ENCODE assay signal across 2 cellular contexts in the genomic region with DNA sequence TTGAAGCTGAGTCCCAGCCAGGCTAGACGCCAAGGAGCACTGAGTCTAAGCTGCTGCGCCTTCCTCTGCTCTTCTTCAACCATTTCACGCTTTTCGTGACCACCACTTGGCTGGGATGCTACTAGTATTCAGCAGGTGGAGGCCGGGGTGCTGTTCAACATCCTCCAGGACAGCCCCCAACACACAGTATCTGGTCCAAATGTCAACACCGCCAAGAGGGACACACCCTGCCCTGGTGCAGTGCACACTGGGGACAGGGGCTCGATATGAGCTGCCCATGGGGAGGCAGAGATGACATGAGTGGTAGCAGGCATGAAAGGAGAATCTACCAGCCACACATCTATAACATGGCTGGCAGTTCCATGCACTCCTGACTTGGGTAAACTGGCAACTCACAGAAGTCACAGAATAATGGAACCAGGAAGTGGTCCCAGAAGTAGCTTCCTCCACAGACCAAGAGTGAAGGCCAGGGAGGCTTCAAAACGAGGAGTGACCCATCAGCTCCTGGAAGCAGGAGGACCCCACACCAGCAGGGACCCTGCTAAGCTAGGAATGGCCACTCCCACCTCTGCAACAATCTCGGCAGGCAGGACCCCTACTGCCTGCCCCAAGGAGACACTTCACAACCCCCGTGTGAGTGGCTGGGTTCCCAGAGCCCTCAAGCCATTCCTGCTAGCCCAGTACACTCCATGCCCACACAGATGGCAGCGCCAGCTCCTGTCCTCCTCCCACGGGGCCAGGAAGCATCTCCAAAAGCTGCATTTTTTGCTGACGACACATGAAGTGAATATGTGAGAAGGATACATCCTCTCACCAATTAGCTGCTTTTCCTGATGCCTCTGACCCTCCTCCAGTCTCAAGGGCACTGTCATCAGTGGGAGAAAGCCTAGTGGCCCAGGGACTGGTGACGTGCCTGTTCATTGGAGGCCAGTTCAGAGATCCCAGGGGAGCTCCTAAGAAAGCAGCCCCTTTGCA.
TF ChIP-seq lines count a peak whose summit lies in the region.

No MANE protein-coding gene starts in this region.

TF ChIP-seq in HEK293, 187 proteins besides CTCF, POLR2A, EP300 and RAD21:
- no peak for TF ChIP-seq KLF9 (tag by site-specific recombination; IDR thresholded peaks at IDR 0.05; ENCODE audit: low read depth)
- no peak for TF ChIP-seq ZNF670 (tag by site-specific recombination; IDR thresholded peaks at IDR 0.05; ENCODE audit: low read depth)
- no peak for TF ChIP-seq GFI1B (tag by site-specific recombination; IDR thresholded peaks at IDR 0.05)
- TF ChIP-seq EGR2 (tag by site-specific recombination; IDR thresholded peaks at IDR 0.05; ENCODE audit: low read depth) = peak; percentile 32; the same call in 1 of the 2 replicates
- TF ChIP-seq, protein P1, sequence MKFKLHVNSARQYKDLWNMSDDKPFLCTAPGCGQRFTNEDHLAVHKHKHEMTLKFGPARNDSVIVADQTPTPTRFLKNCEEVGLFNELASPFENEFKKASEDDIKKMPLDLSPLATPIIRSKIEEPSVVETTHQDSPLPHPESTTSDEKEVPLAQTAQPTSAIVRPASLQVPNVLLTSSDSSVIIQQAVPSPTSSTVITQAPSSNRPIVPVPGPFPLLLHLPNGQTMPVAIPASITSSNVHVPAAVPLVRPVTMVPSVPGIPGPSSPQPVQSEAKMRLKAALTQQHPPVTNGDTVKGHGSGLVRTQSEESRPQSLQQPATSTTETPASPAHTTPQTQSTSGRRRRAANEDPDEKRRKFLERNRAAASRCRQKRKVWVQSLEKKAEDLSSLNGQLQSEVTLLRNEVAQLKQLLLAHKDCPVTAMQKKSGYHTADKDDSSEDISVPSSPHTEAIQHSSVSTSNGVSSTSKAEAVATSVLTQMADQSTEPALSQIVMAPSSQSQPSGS (tag by site-specific recombination; IDR thresholded peaks at IDR 0.05; ENCODE audit: low read depth) = no peak
- no peak for TF ChIP-seq ZNF324 (tag by site-specific recombination; IDR thresholded peaks at IDR 0.05)

TF ChIP-seq in K562, 482 proteins besides CTCF, POLR2A, EP300 and RAD21:
- TF ChIP-seq MAFF (IDR thresholded peaks at IDR 0.05; ENCODE audit: low read length) (peak; percentile 21; the same call in 1 of the 2 replicates), STAG1 (CRISPR knock-in tag; IDR thresholded peaks at IDR 0.05; ENCODE audit: borderline replicate concordance) (peak; percentile 51; the same call in 1 of the 2 replicates), PHF8 (IDR thresholded peaks at IDR 0.05; ENCODE audit: borderline replicate concordance, low read length) (no peak), MED1 (CRISPR knock-in tag; IDR thresholded peaks at IDR 0.05; ENCODE audit: borderline replicate concordance) (0 out of 2 replicates have a peak, but pooled peaks have one; percentile 70), POLR2G (IDR thresholded peaks at IDR 0.05; ENCODE audit: low read depth, low read length) (0 out of 2 replicates have a peak, but pooled peaks have one; percentile 18), CBFB (CRISPR knock-in tag; IDR thresholded peaks at IDR 0.05) (0 out of 2 replicates have a peak, but pooled peaks have one; percentile 36), ZNF124 (CRISPR knock-in tag; IDR thresholded peaks at IDR 0.05) (0 out of 2 replicates have a peak, but pooled peaks have one; percentile 15), CXXC5 (CRISPR knock-in tag; IDR thresholded peaks at IDR 0.05) (no peak), ZNF316 (IDR thresholded peaks at IDR 0.05) (peak; percentile 83), PRMT5 (CRISPR knock-in tag; IDR thresholded peaks at IDR 0.05) (0 out of 2 replicates have a peak, but pooled peaks have one; percentile 21), TEAD4 (IDR thresholded peaks at IDR 0.05; ENCODE audit: low read length) (no peak), TEAD4 (CRISPR knock-in tag; IDR thresholded peaks at IDR 0.05; ENCODE audit: borderline replicate concordance) (0 out of 2 replicates have a peak, but pooled peaks have one; percentile 64)
- TF ChIP-seq, protein P2, sequence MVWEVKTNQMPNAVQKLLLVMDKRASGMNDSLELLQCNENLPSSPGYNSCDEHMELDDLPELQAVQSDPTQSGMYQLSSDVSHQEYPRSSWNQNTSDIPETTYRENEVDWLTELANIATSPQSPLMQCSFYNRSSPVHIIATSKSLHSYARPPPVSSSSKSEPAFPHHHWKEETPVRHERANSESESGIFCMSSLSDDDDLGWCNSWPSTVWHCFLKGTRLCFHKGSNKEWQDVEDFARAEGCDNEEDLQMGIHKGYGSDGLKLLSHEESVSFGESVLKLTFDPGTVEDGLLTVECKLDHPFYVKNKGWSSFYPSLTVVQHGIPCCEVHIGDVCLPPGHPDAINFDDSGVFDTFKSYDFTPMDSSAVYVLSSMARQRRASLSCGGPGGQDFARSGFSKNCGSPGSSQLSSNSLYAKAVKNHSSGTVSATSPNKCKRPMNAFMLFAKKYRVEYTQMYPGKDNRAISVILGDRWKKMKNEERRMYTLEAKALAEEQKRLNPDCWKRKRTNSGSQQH (CRISPR knock-in tag; IDR thresholded peaks at IDR 0.05) = no peak
- TF ChIP-seq, protein P3, sequence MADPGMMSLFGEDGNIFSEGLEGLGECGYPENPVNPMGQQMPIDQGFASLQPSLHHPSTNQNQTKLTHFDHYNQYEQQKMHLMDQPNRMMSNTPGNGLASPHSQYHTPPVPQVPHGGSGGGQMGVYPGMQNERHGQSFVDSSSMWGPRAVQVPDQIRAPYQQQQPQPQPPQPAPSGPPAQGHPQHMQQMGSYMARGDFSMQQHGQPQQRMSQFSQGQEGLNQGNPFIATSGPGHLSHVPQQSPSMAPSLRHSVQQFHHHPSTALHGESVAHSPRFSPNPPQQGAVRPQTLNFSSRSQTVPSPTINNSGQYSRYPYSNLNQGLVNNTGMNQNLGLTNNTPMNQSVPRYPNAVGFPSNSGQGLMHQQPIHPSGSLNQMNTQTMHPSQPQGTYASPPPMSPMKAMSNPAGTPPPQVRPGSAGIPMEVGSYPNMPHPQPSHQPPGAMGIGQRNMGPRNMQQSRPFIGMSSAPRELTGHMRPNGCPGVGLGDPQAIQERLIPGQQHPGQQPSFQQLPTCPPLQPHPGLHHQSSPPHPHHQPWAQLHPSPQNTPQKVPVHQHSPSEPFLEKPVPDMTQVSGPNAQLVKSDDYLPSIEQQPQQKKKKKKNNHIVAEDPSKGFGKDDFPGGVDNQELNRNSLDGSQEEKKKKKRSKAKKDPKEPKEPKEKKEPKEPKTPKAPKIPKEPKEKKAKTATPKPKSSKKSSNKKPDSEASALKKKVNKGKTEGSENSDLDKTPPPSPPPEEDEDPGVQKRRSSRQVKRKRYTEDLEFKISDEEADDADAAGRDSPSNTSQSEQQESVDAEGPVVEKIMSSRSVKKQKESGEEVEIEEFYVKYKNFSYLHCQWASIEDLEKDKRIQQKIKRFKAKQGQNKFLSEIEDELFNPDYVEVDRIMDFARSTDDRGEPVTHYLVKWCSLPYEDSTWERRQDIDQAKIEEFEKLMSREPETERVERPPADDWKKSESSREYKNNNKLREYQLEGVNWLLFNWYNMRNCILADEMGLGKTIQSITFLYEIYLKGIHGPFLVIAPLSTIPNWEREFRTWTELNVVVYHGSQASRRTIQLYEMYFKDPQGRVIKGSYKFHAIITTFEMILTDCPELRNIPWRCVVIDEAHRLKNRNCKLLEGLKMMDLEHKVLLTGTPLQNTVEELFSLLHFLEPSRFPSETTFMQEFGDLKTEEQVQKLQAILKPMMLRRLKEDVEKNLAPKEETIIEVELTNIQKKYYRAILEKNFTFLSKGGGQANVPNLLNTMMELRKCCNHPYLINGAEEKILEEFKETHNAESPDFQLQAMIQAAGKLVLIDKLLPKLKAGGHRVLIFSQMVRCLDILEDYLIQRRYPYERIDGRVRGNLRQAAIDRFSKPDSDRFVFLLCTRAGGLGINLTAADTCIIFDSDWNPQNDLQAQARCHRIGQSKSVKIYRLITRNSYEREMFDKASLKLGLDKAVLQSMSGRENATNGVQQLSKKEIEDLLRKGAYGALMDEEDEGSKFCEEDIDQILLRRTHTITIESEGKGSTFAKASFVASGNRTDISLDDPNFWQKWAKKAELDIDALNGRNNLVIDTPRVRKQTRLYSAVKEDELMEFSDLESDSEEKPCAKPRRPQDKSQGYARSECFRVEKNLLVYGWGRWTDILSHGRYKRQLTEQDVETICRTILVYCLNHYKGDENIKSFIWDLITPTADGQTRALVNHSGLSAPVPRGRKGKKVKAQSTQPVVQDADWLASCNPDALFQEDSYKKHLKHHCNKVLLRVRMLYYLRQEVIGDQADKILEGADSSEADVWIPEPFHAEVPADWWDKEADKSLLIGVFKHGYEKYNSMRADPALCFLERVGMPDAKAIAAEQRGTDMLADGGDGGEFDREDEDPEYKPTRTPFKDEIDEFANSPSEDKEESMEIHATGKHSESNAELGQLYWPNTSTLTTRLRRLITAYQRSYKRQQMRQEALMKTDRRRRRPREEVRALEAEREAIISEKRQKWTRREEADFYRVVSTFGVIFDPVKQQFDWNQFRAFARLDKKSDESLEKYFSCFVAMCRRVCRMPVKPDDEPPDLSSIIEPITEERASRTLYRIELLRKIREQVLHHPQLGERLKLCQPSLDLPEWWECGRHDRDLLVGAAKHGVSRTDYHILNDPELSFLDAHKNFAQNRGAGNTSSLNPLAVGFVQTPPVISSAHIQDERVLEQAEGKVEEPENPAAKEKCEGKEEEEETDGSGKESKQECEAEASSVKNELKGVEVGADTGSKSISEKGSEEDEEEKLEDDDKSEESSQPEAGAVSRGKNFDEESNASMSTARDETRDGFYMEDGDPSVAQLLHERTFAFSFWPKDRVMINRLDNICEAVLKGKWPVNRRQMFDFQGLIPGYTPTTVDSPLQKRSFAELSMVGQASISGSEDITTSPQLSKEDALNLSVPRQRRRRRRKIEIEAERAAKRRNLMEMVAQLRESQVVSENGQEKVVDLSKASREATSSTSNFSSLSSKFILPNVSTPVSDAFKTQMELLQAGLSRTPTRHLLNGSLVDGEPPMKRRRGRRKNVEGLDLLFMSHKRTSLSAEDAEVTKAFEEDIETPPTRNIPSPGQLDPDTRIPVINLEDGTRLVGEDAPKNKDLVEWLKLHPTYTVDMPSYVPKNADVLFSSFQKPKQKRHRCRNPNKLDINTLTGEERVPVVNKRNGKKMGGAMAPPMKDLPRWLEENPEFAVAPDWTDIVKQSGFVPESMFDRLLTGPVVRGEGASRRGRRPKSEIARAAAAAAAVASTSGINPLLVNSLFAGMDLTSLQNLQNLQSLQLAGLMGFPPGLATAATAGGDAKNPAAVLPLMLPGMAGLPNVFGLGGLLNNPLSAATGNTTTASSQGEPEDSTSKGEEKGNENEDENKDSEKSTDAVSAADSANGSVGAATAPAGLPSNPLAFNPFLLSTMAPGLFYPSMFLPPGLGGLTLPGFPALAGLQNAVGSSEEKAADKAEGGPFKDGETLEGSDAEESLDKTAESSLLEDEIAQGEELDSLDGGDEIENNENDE (IDR thresholded peaks at IDR 0.05; ENCODE audit: low read depth, low read length) = peak; percentile 52
- TF ChIP-seq, protein P4, sequence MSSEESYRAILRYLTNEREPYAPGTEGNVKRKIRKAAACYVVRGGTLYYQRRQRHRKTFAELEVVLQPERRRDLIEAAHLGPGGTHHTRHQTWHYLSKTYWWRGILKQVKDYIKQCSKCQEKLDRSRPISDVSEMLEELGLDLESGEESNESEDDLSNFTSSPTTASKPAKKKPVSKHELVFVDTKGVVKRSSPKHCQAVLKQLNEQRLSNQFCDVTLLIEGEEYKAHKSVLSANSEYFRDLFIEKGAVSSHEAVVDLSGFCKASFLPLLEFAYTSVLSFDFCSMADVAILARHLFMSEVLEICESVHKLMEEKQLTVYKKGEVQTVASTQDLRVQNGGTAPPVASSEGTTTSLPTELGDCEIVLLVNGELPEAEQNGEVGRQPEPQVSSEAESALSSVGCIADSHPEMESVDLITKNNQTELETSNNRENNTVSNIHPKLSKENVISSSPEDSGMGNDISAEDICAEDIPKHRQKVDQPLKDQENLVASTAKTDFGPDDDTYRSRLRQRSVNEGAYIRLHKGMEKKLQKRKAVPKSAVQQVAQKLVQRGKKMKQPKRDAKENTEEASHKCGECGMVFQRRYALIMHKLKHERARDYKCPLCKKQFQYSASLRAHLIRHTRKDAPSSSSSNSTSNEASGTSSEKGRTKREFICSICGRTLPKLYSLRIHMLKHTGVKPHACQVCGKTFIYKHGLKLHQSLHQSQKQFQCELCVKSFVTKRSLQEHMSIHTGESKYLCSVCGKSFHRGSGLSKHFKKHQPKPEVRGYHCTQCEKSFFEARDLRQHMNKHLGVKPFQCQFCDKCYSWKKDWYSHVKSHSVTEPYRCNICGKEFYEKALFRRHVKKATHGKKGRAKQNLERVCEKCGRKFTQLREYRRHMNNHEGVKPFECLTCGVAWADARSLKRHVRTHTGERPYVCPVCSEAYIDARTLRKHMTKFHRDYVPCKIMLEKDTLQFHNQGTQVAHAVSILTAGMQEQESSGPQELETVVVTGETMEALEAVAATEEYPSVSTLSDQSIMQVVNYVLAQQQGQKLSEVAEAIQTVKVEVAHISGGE (CRISPR knock-in tag; IDR thresholded peaks at IDR 0.05) = peak in 1 of 3 experiments; percentile 32; a peak in 1 of 6 replicates
- TF ChIP-seq, protein P5, sequence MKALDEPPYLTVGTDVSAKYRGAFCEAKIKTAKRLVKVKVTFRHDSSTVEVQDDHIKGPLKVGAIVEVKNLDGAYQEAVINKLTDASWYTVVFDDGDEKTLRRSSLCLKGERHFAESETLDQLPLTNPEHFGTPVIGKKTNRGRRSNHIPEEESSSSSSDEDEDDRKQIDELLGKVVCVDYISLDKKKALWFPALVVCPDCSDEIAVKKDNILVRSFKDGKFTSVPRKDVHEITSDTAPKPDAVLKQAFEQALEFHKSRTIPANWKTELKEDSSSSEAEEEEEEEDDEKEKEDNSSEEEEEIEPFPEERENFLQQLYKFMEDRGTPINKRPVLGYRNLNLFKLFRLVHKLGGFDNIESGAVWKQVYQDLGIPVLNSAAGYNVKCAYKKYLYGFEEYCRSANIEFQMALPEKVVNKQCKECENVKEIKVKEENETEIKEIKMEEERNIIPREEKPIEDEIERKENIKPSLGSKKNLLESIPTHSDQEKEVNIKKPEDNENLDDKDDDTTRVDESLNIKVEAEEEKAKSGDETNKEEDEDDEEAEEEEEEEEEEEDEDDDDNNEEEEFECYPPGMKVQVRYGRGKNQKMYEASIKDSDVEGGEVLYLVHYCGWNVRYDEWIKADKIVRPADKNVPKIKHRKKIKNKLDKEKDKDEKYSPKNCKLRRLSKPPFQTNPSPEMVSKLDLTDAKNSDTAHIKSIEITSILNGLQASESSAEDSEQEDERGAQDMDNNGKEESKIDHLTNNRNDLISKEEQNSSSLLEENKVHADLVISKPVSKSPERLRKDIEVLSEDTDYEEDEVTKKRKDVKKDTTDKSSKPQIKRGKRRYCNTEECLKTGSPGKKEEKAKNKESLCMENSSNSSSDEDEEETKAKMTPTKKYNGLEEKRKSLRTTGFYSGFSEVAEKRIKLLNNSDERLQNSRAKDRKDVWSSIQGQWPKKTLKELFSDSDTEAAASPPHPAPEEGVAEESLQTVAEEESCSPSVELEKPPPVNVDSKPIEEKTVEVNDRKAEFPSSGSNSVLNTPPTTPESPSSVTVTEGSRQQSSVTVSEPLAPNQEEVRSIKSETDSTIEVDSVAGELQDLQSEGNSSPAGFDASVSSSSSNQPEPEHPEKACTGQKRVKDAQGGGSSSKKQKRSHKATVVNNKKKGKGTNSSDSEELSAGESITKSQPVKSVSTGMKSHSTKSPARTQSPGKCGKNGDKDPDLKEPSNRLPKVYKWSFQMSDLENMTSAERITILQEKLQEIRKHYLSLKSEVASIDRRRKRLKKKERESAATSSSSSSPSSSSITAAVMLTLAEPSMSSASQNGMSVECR (CRISPR knock-in tag; IDR thresholded peaks at IDR 0.05) = no peak
TF ChIP-seq in K562: peak in this region for 11.
